In genomic region chr2:188629890-188630483, GRCh38 we compare ENCODE assay signal across 12 cellular contexts.
DNase-seq lines count a peak whose midpoint lies in the region; ATAC-seq and TF ChIP-seq lines count a peak whose summit lies in the region.
"Had no signal": no experiment of that assay in that cellular context is flagged by ENCODE, and none has a peak within 500 bp of the region (broad histone marks: within the 10 kb centered on the region; RNA-seq: fewer than 3 reads in every experiment).

No MANE protein-coding gene starts in this region.

- H3K36me3 ChIP-seq in GM23248 (ENCODE audit: low read depth) (no peaks in the 10 kb centered on the region), adipocyte (ENCODE audit: control insufficient read depth, insufficient read depth, low read length, severe bottlenecking) (no peaks in the 10 kb centered on the region), heart right ventricle (no peaks in the 10 kb centered on the region)

- H3K4me3 ChIP-seq in GM23248 (no peak overlapping the region), adipocyte (ENCODE audit: low read length) (peak overlapping the region; percentile 48), heart right ventricle (no peak overlapping the region)

- H2AFZ ChIP-seq in GM23248, result peak overlapping the region; percentile 38

- no peaks in the 10 kb centered on the region for H3K9me3 ChIP-seq in GM23248 (ENCODE audit: low read depth)
- H3K9me3 ChIP-seq in adipocyte (ENCODE audit: control insufficient read depth, low read length), result no peaks in the 10 kb centered on the region
- H3K9me3 ChIP-seq in heart right ventricle, result no peaks in the 10 kb centered on the region

- TF ChIP-seq CTCF in heart right ventricle (IDR thresholded peaks at IDR 0.05), result no peak

- H3F3A ChIP-seq in GM23248 (ENCODE audit: insufficient read depth), result peaks cover 22% of the 10 kb centered on the region

- DNase-seq in GM23248 (peak; percentile 11), adipocyte (ENCODE audit: low read depth) (peak; percentile 90), heart right ventricle (no peak), sciatic nerve (ENCODE audit: low spot score) (no peak), mucosa of gallbladder (ENCODE audit: low spot score) (no peak), NCI-H524 treated with DMSO at 0.1 percent for 48 hours (lab: John Stamatoyannopoulos, UW) (no peak), left lobe of liver (ENCODE audit: low spot score) (no peak), NCI-H774 (lab: John Stamatoyannopoulos, UW) (no peak)
- DNase-seq: activated CD4-positive, alpha-beta T cell treated with anti-CD3 and anti-CD28 coated beads for 1 hour; CD4-positive, alpha-beta memory T cell; cerebellar nuclear complex; NCI-H1092 had no signal

- intact Hi-C loops in heart right ventricle (cut with DNase I) (no loop called here), sciatic nerve (cut with DNase I) (no loop called here)

- peak in 2 of 8 donors; percentile 20 for ATAC-seq in heart right ventricle
- peak; percentile 58 for ATAC-seq in sciatic nerve
- ATAC-seq in left lobe of liver, result no peak

- peak overlapping the region; percentile 56 for H3K27ac ChIP-seq in GM23248
- H3K27ac ChIP-seq in heart right ventricle, result peak overlapping the region in 6 of 10 donors; percentile 1 to 76 (median 39)

- peak overlapping the region; percentile 4 for H3K4me2 ChIP-seq in GM23248 (ENCODE audit: unreplicated experiment)

- no peaks in the 10 kb centered on the region for H3K9me2 ChIP-seq in GM23248 (ENCODE audit: insufficient read depth)

- H3K79me2 ChIP-seq in GM23248 (ENCODE audit: insufficient read depth), result no peaks in the 10 kb centered on the region

- in situ Hi-C loops in GM23248 (cut with MboI), result no loop called here

- H3K27me3 ChIP-seq in GM23248 (replicated peaks; ENCODE audit: insufficient read depth) (no peaks in the 10 kb centered on the region), adipocyte (replicated peaks; ENCODE audit: control insufficient read depth, insufficient read depth, low read length) (no peaks in the 10 kb centered on the region), heart right ventricle (no peaks in the 10 kb centered on the region)

- H4K20me1 ChIP-seq in GM23248 (ENCODE audit: insufficient read depth), result no peaks in the 10 kb centered on the region

- peaks cover 20% of the 10 kb centered on the region for H3K4me1 ChIP-seq in GM23248 (ENCODE audit: insufficient read depth)
- peaks cover 22% of the 10 kb centered on the region for H3K4me1 ChIP-seq in adipocyte (ENCODE audit: control insufficient read depth, insufficient read depth, low read length)
- peaks cover 0 to 16% (median 5%) of the 10 kb centered on the region in 9 donors for H3K4me1 ChIP-seq in heart right ventricle

- no peak overlapping the region for H3K9ac ChIP-seq in GM23248
- peak overlapping the region; percentile 62 for H3K9ac ChIP-seq in adipocyte (ENCODE audit: low read length)

Comparison
In these comparisons a context has a peak if more than half of its experiments do, and no peak if none do; other contexts are left out.
1. DNase-seq: peak in GM23248 (single experiment) and adipocyte (single experiment); none in heart right ventricle (0 of 2), sciatic nerve (single experiment), mucosa of gallbladder (single experiment), NCI-H524 treated with DMSO at 0.1 percent for 48 hours (single experiment), left lobe of liver (single experiment) and NCI-H774 (single experiment).